ENCODE assay signal across 2 cellular contexts in the genomic region with DNA sequence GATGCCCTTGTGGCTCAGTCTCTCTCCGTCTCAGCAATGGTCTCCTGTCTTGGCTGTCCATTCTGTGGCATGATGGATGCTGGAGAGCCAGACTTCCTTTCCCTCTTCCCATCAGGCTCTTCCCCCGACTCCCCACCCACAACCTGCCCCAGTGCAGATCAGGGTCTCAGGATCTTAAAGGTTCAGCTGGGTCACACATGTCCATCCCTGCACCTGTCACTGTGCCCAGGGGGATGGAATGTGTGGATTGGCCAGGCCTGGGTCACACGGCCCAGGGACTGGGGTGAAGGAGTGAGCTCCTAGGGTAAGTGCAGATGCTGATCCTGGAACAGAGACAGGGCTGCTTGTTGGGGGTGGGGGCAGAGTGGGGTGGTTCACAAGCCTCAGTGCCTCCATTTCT.
TF ChIP-seq lines count a peak whose summit lies in the region.

No MANE protein-coding gene starts in this region.

TF ChIP-seq in A549, 52 proteins besides CTCF, POLR2A, EP300 and RAD21 (continued from another document):
- TF ChIP-seq, protein P1, sequence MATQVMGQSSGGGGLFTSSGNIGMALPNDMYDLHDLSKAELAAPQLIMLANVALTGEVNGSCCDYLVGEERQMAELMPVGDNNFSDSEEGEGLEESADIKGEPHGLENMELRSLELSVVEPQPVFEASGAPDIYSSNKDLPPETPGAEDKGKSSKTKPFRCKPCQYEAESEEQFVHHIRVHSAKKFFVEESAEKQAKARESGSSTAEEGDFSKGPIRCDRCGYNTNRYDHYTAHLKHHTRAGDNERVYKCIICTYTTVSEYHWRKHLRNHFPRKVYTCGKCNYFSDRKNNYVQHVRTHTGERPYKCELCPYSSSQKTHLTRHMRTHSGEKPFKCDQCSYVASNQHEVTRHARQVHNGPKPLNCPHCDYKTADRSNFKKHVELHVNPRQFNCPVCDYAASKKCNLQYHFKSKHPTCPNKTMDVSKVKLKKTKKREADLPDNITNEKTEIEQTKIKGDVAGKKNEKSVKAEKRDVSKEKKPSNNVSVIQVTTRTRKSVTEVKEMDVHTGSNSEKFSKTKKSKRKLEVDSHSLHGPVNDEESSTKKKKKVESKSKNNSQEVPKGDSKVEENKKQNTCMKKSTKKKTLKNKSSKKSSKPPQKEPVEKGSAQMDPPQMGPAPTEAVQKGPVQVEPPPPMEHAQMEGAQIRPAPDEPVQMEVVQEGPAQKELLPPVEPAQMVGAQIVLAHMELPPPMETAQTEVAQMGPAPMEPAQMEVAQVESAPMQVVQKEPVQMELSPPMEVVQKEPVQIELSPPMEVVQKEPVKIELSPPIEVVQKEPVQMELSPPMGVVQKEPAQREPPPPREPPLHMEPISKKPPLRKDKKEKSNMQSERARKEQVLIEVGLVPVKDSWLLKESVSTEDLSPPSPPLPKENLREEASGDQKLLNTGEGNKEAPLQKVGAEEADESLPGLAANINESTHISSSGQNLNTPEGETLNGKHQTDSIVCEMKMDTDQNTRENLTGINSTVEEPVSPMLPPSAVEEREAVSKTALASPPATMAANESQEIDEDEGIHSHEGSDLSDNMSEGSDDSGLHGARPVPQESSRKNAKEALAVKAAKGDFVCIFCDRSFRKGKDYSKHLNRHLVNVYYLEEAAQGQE (IDR thresholded peaks at IDR 0.05): no peak
- TF ChIP-seq, protein P2, sequence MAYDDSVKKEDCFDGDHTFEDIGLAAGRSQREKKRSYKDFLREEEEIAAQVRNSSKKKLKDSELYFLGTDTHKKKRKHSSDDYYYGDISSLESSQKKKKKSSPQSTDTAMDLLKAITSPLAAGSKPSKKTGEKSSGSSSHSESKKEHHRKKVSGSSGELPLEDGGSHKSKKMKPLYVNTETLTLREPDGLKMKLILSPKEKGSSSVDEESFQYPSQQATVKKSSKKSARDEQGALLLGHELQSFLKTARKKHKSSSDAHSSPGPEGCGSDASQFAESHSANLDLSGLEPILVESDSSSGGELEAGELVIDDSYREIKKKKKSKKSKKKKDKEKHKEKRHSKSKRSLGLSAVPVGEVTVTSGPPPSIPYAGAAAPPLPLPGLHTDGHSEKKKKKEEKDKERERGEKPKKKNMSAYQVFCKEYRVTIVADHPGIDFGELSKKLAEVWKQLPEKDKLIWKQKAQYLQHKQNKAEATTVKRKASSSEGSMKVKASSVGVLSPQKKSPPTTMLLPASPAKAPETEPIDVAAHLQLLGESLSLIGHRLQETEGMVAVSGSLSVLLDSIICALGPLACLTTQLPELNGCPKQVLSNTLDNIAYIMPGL (CRISPR knock-in tag; IDR thresholded peaks at IDR 0.05; ENCODE audit: borderline replicate concordance): no peak
- TF ChIP-seq, protein P3, sequence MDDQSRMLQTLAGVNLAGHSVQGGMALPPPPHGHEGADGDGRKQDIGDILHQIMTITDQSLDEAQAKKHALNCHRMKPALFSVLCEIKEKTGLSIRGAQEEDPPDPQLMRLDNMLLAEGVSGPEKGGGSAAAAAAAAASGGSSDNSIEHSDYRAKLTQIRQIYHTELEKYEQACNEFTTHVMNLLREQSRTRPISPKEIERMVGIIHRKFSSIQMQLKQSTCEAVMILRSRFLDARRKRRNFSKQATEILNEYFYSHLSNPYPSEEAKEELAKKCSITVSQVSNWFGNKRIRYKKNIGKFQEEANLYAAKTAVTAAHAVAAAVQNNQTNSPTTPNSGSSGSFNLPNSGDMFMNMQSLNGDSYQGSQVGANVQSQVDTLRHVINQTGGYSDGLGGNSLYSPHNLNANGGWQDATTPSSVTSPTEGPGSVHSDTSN (IDR thresholded peaks at IDR 0.05): no peak
- TF ChIP-seq, protein P4, sequence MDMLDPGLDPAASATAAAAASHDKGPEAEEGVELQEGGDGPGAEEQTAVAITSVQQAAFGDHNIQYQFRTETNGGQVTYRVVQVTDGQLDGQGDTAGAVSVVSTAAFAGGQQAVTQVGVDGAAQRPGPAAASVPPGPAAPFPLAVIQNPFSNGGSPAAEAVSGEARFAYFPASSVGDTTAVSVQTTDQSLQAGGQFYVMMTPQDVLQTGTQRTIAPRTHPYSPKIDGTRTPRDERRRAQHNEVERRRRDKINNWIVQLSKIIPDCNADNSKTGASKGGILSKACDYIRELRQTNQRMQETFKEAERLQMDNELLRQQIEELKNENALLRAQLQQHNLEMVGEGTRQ (IDR thresholded peaks at IDR 0.05): no peak

TF ChIP-seq in Ishikawa, 13 proteins besides CTCF, POLR2A, EP300 and RAD21 (continued from another document):
- TF ChIP-seq, protein P5, sequence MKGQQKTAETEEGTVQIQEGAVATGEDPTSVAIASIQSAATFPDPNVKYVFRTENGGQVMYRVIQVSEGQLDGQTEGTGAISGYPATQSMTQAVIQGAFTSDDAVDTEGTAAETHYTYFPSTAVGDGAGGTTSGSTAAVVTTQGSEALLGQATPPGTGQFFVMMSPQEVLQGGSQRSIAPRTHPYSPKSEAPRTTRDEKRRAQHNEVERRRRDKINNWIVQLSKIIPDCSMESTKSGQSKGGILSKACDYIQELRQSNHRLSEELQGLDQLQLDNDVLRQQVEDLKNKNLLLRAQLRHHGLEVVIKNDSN (IDR thresholded peaks at IDR 0.05): peak; percentile 58
- TF ChIP-seq NFIC (IDR thresholded peaks at IDR 0.05): no peak
